11 cellular contexts compared by ENCODE assay signal in the genomic region with DNA sequence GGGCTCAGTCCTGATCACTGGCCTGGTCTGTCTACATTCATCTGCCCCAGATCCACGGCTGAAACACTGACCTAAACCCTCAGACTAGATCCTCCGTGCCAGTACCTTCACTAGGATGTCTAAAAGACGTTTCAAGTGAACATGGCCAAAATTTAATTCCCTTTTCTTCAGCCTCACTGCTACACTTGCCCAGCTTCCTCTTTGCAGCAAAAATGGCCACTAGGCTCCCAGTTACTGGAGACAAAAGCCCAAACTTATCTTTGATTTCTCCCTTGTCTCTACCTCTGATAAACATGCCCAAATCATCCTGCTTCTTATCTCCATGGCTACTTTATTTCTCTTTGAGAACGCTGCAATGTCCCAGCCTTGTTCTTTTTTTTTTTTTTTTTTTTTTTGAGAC. TPM values are rescaled to one million over a fixed set of nuclear protein-coding genes. Genes with fewer than 3 reads are reported as not detected.
A peak's percentile ranks its signal among the peaks of the same experiment; 100 is the strongest.
DNase-seq lines count a peak whose midpoint lies in the region; ATAC-seq, FAIRE-seq and TF ChIP-seq lines count a peak whose summit lies in the region.
"Had no signal": no experiment of that assay in that cellular context is flagged by ENCODE, and none has a peak within 500 bp of the region (broad histone marks: within the 10 kb centered on the region; RNA-seq: fewer than 3 reads in every experiment).

No MANE protein-coding gene starts in this region.

- H3K4me1 ChIP-seq in liver (ENCODE audit: control insufficient read depth in 4 of 4, insufficient read depth in 4 of 4, low read length in 3 of 4) = peaks cover 6 to 40% (median 20%) of the 10 kb centered on the region in 4 donors
- peaks cover 61% of the 10 kb centered on the region for H3K4me1 ChIP-seq in HepG2 (ENCODE audit: insufficient read depth, low read length)

- in situ Hi-C loops in HepG2 (cut with HindIII; ENCODE audit: extremely low pct_ligation_motif_present, low pct_unique_long_range_greater_than_20kb) = no loop called here

- CTCF ChIA-PET in HepG2 (lab: Yijun Ruan, JAX; ENCODE audit: low intra/inter-chr PET ratio, low total read pairs) = no interaction called here

- H3K36me3 Mint-ChIP-seq in activated T-helper 1 cell treated with anti-CD3 and anti-CD28 coated beads, Interleukin-12 subunit alpha, Interleukin-12 subunit beta, Interleukin-2, Interleukin-4 antibody, amounts not matched to agents 30 ng/mL and 10 ng/mL and 1 ng/mL, durations not matched to agents 14 hours and 24 hours and 36 hours (ENCODE audit: low read depth) = peaks cover 22% of the 10 kb centered on the region
- no peaks in the 10 kb centered on the region for H3K36me3 Mint-ChIP-seq in mesothelial cell of epicardium

- no TSS peak for BruUV-seq in HepG2 (replicated peaks; lab: Mats Ljungman, UMichigan)

- H3K4me2 ChIP-seq in HepG2 (ENCODE audit: low read depth, low read length) = no peak overlapping the region

- TF ChIP-seq RAD21 in liver (IDR thresholded peaks at IDR 0.05) (no peak), HepG2 (CRISPR knock-in tag; IDR thresholded peaks at IDR 0.05) (no peak)

- no peaks in the 10 kb centered on the region for H3K9me3 Mint-ChIP-seq in activated T-helper 1 cell treated with anti-CD3 and anti-CD28 coated beads, Interleukin-12 subunit alpha, Interleukin-12 subunit beta, Interleukin-2, Interleukin-4 antibody, amounts not matched to agents 30 ng/mL and 10 ng/mL and 1 ng/mL, durations not matched to agents 14 hours and 24 hours and 36 hours
- H3K9me3 Mint-ChIP-seq in mesothelial cell of epicardium = no peaks in the 10 kb centered on the region

- H4K20me1 ChIP-seq in HepG2 (ENCODE audit: insufficient read depth, low read length) = peaks cover 5% of the 10 kb centered on the region

- FAIRE-seq in HepG2 (lab: Jason Lieb, UNC) (no peak), urothelium cell line (lab: Jason Lieb, UNC) (no peak)
- FAIRE-seq: G401.6 had no signal

- H3K9ac ChIP-seq in liver (ENCODE audit: low read depth in 1 of 2, low read length in 2 of 2) (peak overlapping the region in 1 of 2 donors; percentile 52), HepG2 (ENCODE audit: insufficient read depth, low read depth, low read length) (no peak overlapping the region)

- TF ChIP-seq EP300 in HepG2 (IDR thresholded peaks at IDR 0.05; ENCODE audit: low read depth in 2 of 2, low read length in 2 of 2) = no peak
- no peak for TF ChIP-seq EP300 in HepG2 (CRISPR knock-in tag; IDR thresholded peaks at IDR 0.05; ENCODE audit: borderline replicate concordance)

- no peaks in the 10 kb centered on the region for H3K27me3 ChIP-seq in liver (ENCODE audit: control insufficient read depth in 4 of 4, insufficient read depth in 4 of 4, low read length in 3 of 4)
- peaks cover 1 to 2% of the 10 kb centered on the region in 2 experiments; a peak in 1 of 5 replicates for H3K27me3 ChIP-seq in HepG2 (ENCODE audit: control insufficient read depth in 1 of 2, insufficient read depth in 2 of 2, low read length in 2 of 2)
- H3K27me3 ChIP-seq in WERI-Rb-1 (ENCODE audit: insufficient read depth, low read depth, severe bottlenecking) = no peaks in the 10 kb centered on the region

- intact Hi-C loops in HepG2 (cut with micrococcal nuclease; ENCODE audit: unreplicated experiment) = no loop called here
- intact Hi-C loops in activated T-helper 1 cell treated with anti-CD3 and anti-CD28 coated beads, Interleukin-12 subunit alpha, Interleukin-12 subunit beta, Interleukin-2, Interleukin-4 antibody, amounts not matched to agents 30 ng/mL and 10 ng/mL and 1 ng/mL, durations not matched to agents 14 hours and 24 hours and 36 hours (cut with micrococcal nuclease) = loop anchor here (5.0 kb wide), 3 partner anchors 228 to 1048 kb away; a partner anchor contains a TSS

- H3K4me1 Mint-ChIP-seq in activated T-helper 1 cell treated with anti-CD3 and anti-CD28 coated beads, Interleukin-12 subunit alpha, Interleukin-12 subunit beta, Interleukin-2, Interleukin-4 antibody, amounts not matched to agents 30 ng/mL and 10 ng/mL and 1 ng/mL, durations not matched to agents 14 hours and 24 hours and 36 hours (ENCODE audit: low read depth) = peaks cover 49% of the 10 kb centered on the region
- H3K4me1 Mint-ChIP-seq in mesothelial cell of epicardium = peaks cover 40% of the 10 kb centered on the region

- no peak for TF ChIP-seq POLR2A in HepG2 (IDR thresholded peaks at IDR 0.05; ENCODE audit: insufficient read depth in 1 of 2, low read depth in 2 of 2, low read length in 2 of 2)

- POLR2A ChIA-PET in HepG2 (lab: Yijun Ruan, JAX) = interaction anchor here (3.4 kb wide), 1 partner anchor 11 kb away, joined by 60 read pairs; a partner anchor contains a TSS

- H3K27me3 Mint-ChIP-seq in activated T-helper 1 cell treated with anti-CD3 and anti-CD28 coated beads, Interleukin-12 subunit alpha, Interleukin-12 subunit beta, Interleukin-2, Interleukin-4 antibody, amounts not matched to agents 30 ng/mL and 10 ng/mL and 1 ng/mL, durations not matched to agents 14 hours and 24 hours and 36 hours (ENCODE audit: insufficient read depth) = no peaks in the 10 kb centered on the region
- H3K27me3 Mint-ChIP-seq in mesothelial cell of epicardium (ENCODE audit: low read depth) = peaks cover 53% of the 10 kb centered on the region

- H3K79me2 ChIP-seq in HepG2 (ENCODE audit: insufficient read depth, low read length) = peaks cover 29% of the 10 kb centered on the region

- no peak overlapping the region for H2AFZ ChIP-seq in HepG2 (ENCODE audit: low read length)

- ATAC-seq in HepG2 = no peak
- no peak for ATAC-seq in HG02759 (IDR thresholded peaks at IDR 0.05; ENCODE audit: unreplicated experiment)
- ATAC-seq in esophagus mucosa = no peak
- ATAC-seq: Panc1 had no signal

- H3K36me3 ChIP-seq in liver (ENCODE audit: control insufficient read depth in 4 of 4, insufficient read depth in 3 of 4, low read depth in 1 of 4, low read length in 3 of 4) (no peaks in the 10 kb centered on the region), HepG2 (replicated peaks in 1 of 2; ENCODE audit: control insufficient read depth in 1 of 2, insufficient read depth in 2 of 2, low read length in 2 of 2) (peaks cover 3 to 6% of the 10 kb centered on the region in 2 experiments; a peak in 1 of 5 replicates), WERI-Rb-1 (peaks cover 23% of the 10 kb centered on the region)
- H3K36me3 ChIP-seq: cardiac muscle cell had no signal

- peak overlapping the region; percentile 97 for H3K27ac Mint-ChIP-seq in activated T-helper 1 cell treated with anti-CD3 and anti-CD28 coated beads, Interleukin-12 subunit alpha, Interleukin-12 subunit beta, Interleukin-2, Interleukin-4 antibody, amounts not matched to agents 30 ng/mL and 10 ng/mL and 1 ng/mL, durations not matched to agents 14 hours and 24 hours and 36 hours
- H3K27ac Mint-ChIP-seq in mesothelial cell of epicardium = peak overlapping the region; percentile 99

- H3K4me3 Mint-ChIP-seq in activated T-helper 1 cell treated with anti-CD3 and anti-CD28 coated beads, Interleukin-12 subunit alpha, Interleukin-12 subunit beta, Interleukin-2, Interleukin-4 antibody, amounts not matched to agents 30 ng/mL and 10 ng/mL and 1 ng/mL, durations not matched to agents 14 hours and 24 hours and 36 hours = peak overlapping the region; percentile 96
- H3K4me3 Mint-ChIP-seq in mesothelial cell of epicardium = peak overlapping the region; percentile 85

- WGBS in liver = 73% methylated on average over 4 of the region's 4 CpGs
- 87% methylated on average over 4 of the region's 4 CpGs for WGBS in HepG2 (ENCODE audit: low lambda C conversion rate)

- no peak for TF ChIP-seq CTCF in liver (IDR thresholded peaks at IDR 0.05; ENCODE audit: low read depth, low read length, missing input control)
- TF ChIP-seq CTCF in HepG2 (CRISPR knock-in tag; IDR thresholded peaks at IDR 0.05) = no peak
- TF ChIP-seq CTCF in mesothelial cell of epicardium (IDR thresholded peaks at IDR 0.05; ENCODE audit: unreplicated experiment) = no peak
- TF ChIP-seq CTCF in WERI-Rb-1 (IDR thresholded peaks at IDR 0.05; ENCODE audit: low read depth, low read length) = no peak

- H3K9me3 ChIP-seq in liver (ENCODE audit: control insufficient read depth in 4 of 4, low read length in 3 of 4) (no peaks in the 10 kb centered on the region), HepG2 (ENCODE audit: low read length) (no peaks in the 10 kb centered on the region), WERI-Rb-1 (ENCODE audit: severe bottlenecking) (no peaks in the 10 kb centered on the region)

- H3K4me3 ChIP-seq in liver (ENCODE audit: low read depth in 1 of 3, low read length in 3 of 3) (peak overlapping the region in 1 of 3 donors; percentile 12), HepG2 (replicated peaks in 1 of 3; ENCODE audit: insufficient read depth in 1 of 3, low read depth in 2 of 3, low read length in 3 of 3) (no peak overlapping the region), WERI-Rb-1 (ENCODE audit: low read depth, low read length) (no peak overlapping the region)
- H3K4me3 ChIP-seq: cardiac muscle cell had no signal

- DNase-seq in HepG2 (ENCODE audit: low spot score) (no peak), mesothelial cell of epicardium (ENCODE audit: low spot score in 2 of 2, unreplicated experiment in 2 of 2) (no peak), urothelium cell line (ENCODE audit: low spot score) (no peak), WERI-Rb-1 (no peak)
- no peak for DNase-seq in activated T-helper 1 cell treated with anti-CD3 and anti-CD28 coated beads, Interleukin-12 subunit alpha, Interleukin-12 subunit beta, Interleukin-2, Interleukin-4 antibody, amounts not matched to agents 30 ng/mL and 10 ng/mL and 1 ng/mL, durations not matched to agents 14 hours and 24 hours and 36 hours (ENCODE audit: low spot score)

- H3K27ac ChIP-seq in liver (ENCODE audit: low read depth in 1 of 2, low read length in 2 of 2) (peak overlapping the region; percentile 92 to 99), HepG2 (ENCODE audit: extremely low read length, insufficient read depth, low read length) (no peak overlapping the region), WERI-Rb-1 (no peak overlapping the region)
- H3K27ac ChIP-seq: cardiac muscle cell had no signal

RNA-seq across cellular contexts. Expression of a gene that starts 1.6 kb away (rescaled TPM):
- total RNA-seq in liver (10 to 100 TPM; 12.2 to 13.2 TPM), HepG2 (2016; rRNA removed; fragmentation: Illumina TruSeq; extraction: Trizol) (7.7 and 10.2 TPM in 2 replicates), mesothelial cell of epicardium (13.7 to 15.4 TPM (median 14.3 TPM) in 3 replicates), esophagus mucosa (13.6 TPM)
- polyA plus RNA-seq in liver (10 to 100 TPM in 1 of 2 donors, 1 to 10 TPM in 1; 6.5 to 10.3 TPM), HepG2 (2011; rRNA removed) (27.5 and 28.6 TPM in 2 replicates)
- total RNA-seq in HepG2 (2016; cell fraction: cytosol; rRNA removed; fragmentation: Illumina TruSeq; extraction: Trizol; ENCODE audit: low read depth) = 2.7 TPM in 2 replicates
- 7.2 and 11.0 TPM in 2 replicates for total RNA-seq in HepG2 (2016; cell fraction: insoluble cytoplasmic fraction; rRNA removed; fragmentation: Illumina TruSeq; extraction: Trizol)
- 5.2 and 5.8 TPM in 2 replicates for total RNA-seq in HepG2 (2016; cell fraction: membrane; rRNA removed; fragmentation: Illumina TruSeq; extraction: Trizol)
- 13.0 and 14.3 TPM in 2 replicates for total RNA-seq in HepG2 (2016; cell fraction: nucleus; rRNA removed; fragmentation: Illumina TruSeq; extraction: Trizol)
- 23.8 and 31.2 TPM in 2 replicates for polyA plus RNA-seq in HepG2 (2011; cell fraction: cytosol; rRNA removed)
- polyA plus RNA-seq in HepG2 (2011; cell fraction: nucleus; rRNA removed) = 38.6 and 41.6 TPM in 2 replicates
- 11.2 and 17.2 TPM in 2 replicates for polyA plus RNA-seq in HepG2 (2012)
- 2.5 and 2.6 TPM in 2 replicates for polyA plus RNA-seq in HepG2 (2016; cell fraction: cytosol; fragmentation: Illumina TruSeq; extraction: Trizol; ENCODE audit: low read depth)
- polyA plus RNA-seq in HepG2 (2016; cell fraction: insoluble cytoplasmic fraction; fragmentation: Illumina TruSeq; extraction: Trizol; ENCODE audit: low read depth) = 7.5 and 8.1 TPM in 2 replicates
- 3.3 TPM in 2 replicates for polyA plus RNA-seq in HepG2 (2016; cell fraction: membrane; fragmentation: Illumina TruSeq; extraction: Trizol; ENCODE audit: low read depth)
- polyA plus RNA-seq in HepG2 (2016; cell fraction: nucleus; fragmentation: Illumina TruSeq; extraction: Trizol; ENCODE audit: insufficient read depth, low read depth) = 32.3 and 32.6 TPM in 2 replicates
- 14.7 and 35.5 TPM in 2 replicates for polyA minus RNA-seq in HepG2 (2011; rRNA and poly(A)+ RNA removed; ENCODE audit: low replicate concordance)
- 4.9 and 5.4 TPM in 2 replicates for polyA minus RNA-seq in HepG2 (2011; cell fraction: cytosol; rRNA and poly(A)+ RNA removed)
- 9.9 and 10.0 TPM in 2 replicates for polyA minus RNA-seq in HepG2 (2011; cell fraction: nucleus; rRNA and poly(A)+ RNA removed)
- 57.6 and 60.3 TPM in 2 replicates for total RNA-seq in activated T-helper 1 cell treated with anti-CD3 and anti-CD28 coated beads, Interleukin-12 subunit alpha, Interleukin-12 subunit beta, Interleukin-2, Interleukin-4 antibody, amounts not matched to agents 30 ng/mL and 10 ng/mL and 1 ng/mL, durations not matched to agents 14 hours and 24 hours and 36 hours

RNA-seq across cellular contexts. Expression of a gene that starts 6.5 kb away (rescaled TPM):
- total RNA-seq in liver (under 1 TPM; 0.09 to 0.75 TPM), HepG2 (2016; rRNA removed; fragmentation: Illumina TruSeq; extraction: Trizol) (0.49 and 0.60 TPM in 2 replicates), mesothelial cell of epicardium (0.54 to 1.00 TPM (median 0.83 TPM) in 3 replicates), esophagus mucosa (0.64 TPM)
- polyA plus RNA-seq in liver (under 1 TPM; 0.23 to 0.31 TPM), HepG2 (2011; rRNA removed) (0.74 and 1.8 TPM in 2 replicates)
- total RNA-seq in HepG2 (2016; cell fraction: cytosol; rRNA removed; fragmentation: Illumina TruSeq; extraction: Trizol; ENCODE audit: low read depth) = 0.40 and 0.53 TPM in 2 replicates
- total RNA-seq in HepG2 (2016; cell fraction: insoluble cytoplasmic fraction; rRNA removed; fragmentation: Illumina TruSeq; extraction: Trizol) = 0.33 and 0.56 TPM in 2 replicates
- 0.15 and 0.52 TPM in 2 replicates for total RNA-seq in HepG2 (2016; cell fraction: membrane; rRNA removed; fragmentation: Illumina TruSeq; extraction: Trizol)
- total RNA-seq in HepG2 (2016; cell fraction: nucleus; rRNA removed; fragmentation: Illumina TruSeq; extraction: Trizol) = 0.44 and 1.2 TPM in 2 replicates
- polyA plus RNA-seq in HepG2 (2011; cell fraction: cytosol; rRNA removed) = 0.30 and 0.62 TPM in 2 replicates
- polyA plus RNA-seq in HepG2 (2011; cell fraction: nucleus; rRNA removed) = 6.6 and 8.0 TPM in 2 replicates
- 0.51 and 1.8 TPM in 2 replicates for polyA plus RNA-seq in HepG2 (2012)
- 0.24 and 0.28 TPM in 2 replicates for polyA plus RNA-seq in HepG2 (2016; cell fraction: cytosol; fragmentation: Illumina TruSeq; extraction: Trizol; ENCODE audit: low read depth)
- not detected in 2 replicates for polyA plus RNA-seq in HepG2 (2016; cell fraction: insoluble cytoplasmic fraction; fragmentation: Illumina TruSeq; extraction: Trizol; ENCODE audit: low read depth)
- 0.17 and 0.38 TPM in 2 replicates for polyA plus RNA-seq in HepG2 (2016; cell fraction: membrane; fragmentation: Illumina TruSeq; extraction: Trizol; ENCODE audit: low read depth)
- polyA plus RNA-seq in HepG2 (2016; cell fraction: nucleus; fragmentation: Illumina TruSeq; extraction: Trizol; ENCODE audit: insufficient read depth, low read depth) = 1.5 and 2.3 TPM in 2 replicates
- 0.54 and 0.56 TPM in 2 replicates for polyA minus RNA-seq in HepG2 (2011; rRNA and poly(A)+ RNA removed; ENCODE audit: low replicate concordance)
- polyA minus RNA-seq in HepG2 (2011; cell fraction: cytosol; rRNA and poly(A)+ RNA removed) = not detected in 2 replicates
- 0.50 and 0.52 TPM in 2 replicates for polyA minus RNA-seq in HepG2 (2011; cell fraction: nucleus; rRNA and poly(A)+ RNA removed)
- total RNA-seq in activated T-helper 1 cell treated with anti-CD3 and anti-CD28 coated beads, Interleukin-12 subunit alpha, Interleukin-12 subunit beta, Interleukin-2, Interleukin-4 antibody, amounts not matched to agents 30 ng/mL and 10 ng/mL and 1 ng/mL, durations not matched to agents 14 hours and 24 hours and 36 hours = 1.5 and 1.7 TPM in 2 replicates

RNA-seq across cellular contexts. Expression of a gene that starts 11.0 kb away (rescaled TPM):
- total RNA-seq in liver = 10 to 100 TPM; 12.7 to 14.3 TPM
- 10 to 100 TPM; 29.0 to 37.7 TPM for polyA plus RNA-seq in liver
- 35.9 and 36.7 TPM in 2 replicates for total RNA-seq in HepG2 (2016; rRNA removed; fragmentation: Illumina TruSeq; extraction: Trizol)
- total RNA-seq in HepG2 (2016; cell fraction: cytosol; rRNA removed; fragmentation: Illumina TruSeq; extraction: Trizol; ENCODE audit: low read depth) = 71.2 and 71.5 TPM in 2 replicates
- 33.2 and 36.7 TPM in 2 replicates for total RNA-seq in HepG2 (2016; cell fraction: insoluble cytoplasmic fraction; rRNA removed; fragmentation: Illumina TruSeq; extraction: Trizol)
- 83.6 and 94.5 TPM in 2 replicates for total RNA-seq in HepG2 (2016; cell fraction: membrane; rRNA removed; fragmentation: Illumina TruSeq; extraction: Trizol)
- 16.6 and 17.7 TPM in 2 replicates for total RNA-seq in HepG2 (2016; cell fraction: nucleus; rRNA removed; fragmentation: Illumina TruSeq; extraction: Trizol)
- polyA plus RNA-seq in HepG2 (2011; rRNA removed) = 38.5 and 39.1 TPM in 2 replicates
- polyA plus RNA-seq in HepG2 (2011; cell fraction: cytosol; rRNA removed) = 42.4 and 45.2 TPM in 2 replicates
- 12.4 and 16.2 TPM in 2 replicates for polyA plus RNA-seq in HepG2 (2011; cell fraction: nucleus; rRNA removed)
- polyA plus RNA-seq in HepG2 (2012) = 15.6 and 21.1 TPM in 2 replicates
- 124 and 125 TPM in 2 replicates for polyA plus RNA-seq in HepG2 (2016; cell fraction: cytosol; fragmentation: Illumina TruSeq; extraction: Trizol; ENCODE audit: low read depth)
- polyA plus RNA-seq in HepG2 (2016; cell fraction: insoluble cytoplasmic fraction; fragmentation: Illumina TruSeq; extraction: Trizol; ENCODE audit: low read depth) = 51.0 and 54.1 TPM in 2 replicates
- polyA plus RNA-seq in HepG2 (2016; cell fraction: membrane; fragmentation: Illumina TruSeq; extraction: Trizol; ENCODE audit: low read depth) = 95.2 and 102 TPM in 2 replicates
- polyA plus RNA-seq in HepG2 (2016; cell fraction: nucleus; fragmentation: Illumina TruSeq; extraction: Trizol; ENCODE audit: insufficient read depth, low read depth) = 42.2 and 43.7 TPM in 2 replicates
- 25.7 and 41.9 TPM in 2 replicates for polyA minus RNA-seq in HepG2 (2011; rRNA and poly(A)+ RNA removed; ENCODE audit: low replicate concordance)
- polyA minus RNA-seq in HepG2 (2011; cell fraction: cytosol; rRNA and poly(A)+ RNA removed) = 7.9 and 8.1 TPM in 2 replicates
- polyA minus RNA-seq in HepG2 (2011; cell fraction: nucleus; rRNA and poly(A)+ RNA removed) = 5.0 and 5.5 TPM in 2 replicates
- total RNA-seq in activated T-helper 1 cell treated with anti-CD3 and anti-CD28 coated beads, Interleukin-12 subunit alpha, Interleukin-12 subunit beta, Interleukin-2, Interleukin-4 antibody, amounts not matched to agents 30 ng/mL and 10 ng/mL and 1 ng/mL, durations not matched to agents 14 hours and 24 hours and 36 hours = 27.9 and 29.9 TPM in 2 replicates
- total RNA-seq in mesothelial cell of epicardium = 19.8 to 23.3 TPM (median 20.3 TPM) in 3 replicates
- total RNA-seq in esophagus mucosa = 12.2 TPM

RNA-seq across cellular contexts. Expression of a gene that starts 11.6 kb away (rescaled TPM):
- total RNA-seq in liver = 10 to 100 TPM; 11.3 to 17.3 TPM
- polyA plus RNA-seq in liver = 10 to 100 TPM; 11.4 to 16.6 TPM
- total RNA-seq in HepG2 (2016; rRNA removed; fragmentation: Illumina TruSeq; extraction: Trizol) = 25.3 and 30.6 TPM in 2 replicates
- total RNA-seq in HepG2 (2016; cell fraction: cytosol; rRNA removed; fragmentation: Illumina TruSeq; extraction: Trizol; ENCODE audit: low read depth) = 8.8 and 10.0 TPM in 2 replicates
- total RNA-seq in HepG2 (2016; cell fraction: insoluble cytoplasmic fraction; rRNA removed; fragmentation: Illumina TruSeq; extraction: Trizol) = 30.7 and 30.9 TPM in 2 replicates
- 12.0 and 12.5 TPM in 2 replicates for total RNA-seq in HepG2 (2016; cell fraction: membrane; rRNA removed; fragmentation: Illumina TruSeq; extraction: Trizol)
- total RNA-seq in HepG2 (2016; cell fraction: nucleus; rRNA removed; fragmentation: Illumina TruSeq; extraction: Trizol) = 18.9 and 19.6 TPM in 2 replicates
- 51.4 and 52.7 TPM in 2 replicates for polyA plus RNA-seq in HepG2 (2011; rRNA removed)
- 34.7 and 41.4 TPM in 2 replicates for polyA plus RNA-seq in HepG2 (2011; cell fraction: cytosol; rRNA removed)
- polyA plus RNA-seq in HepG2 (2011; cell fraction: nucleus; rRNA removed) = 127 and 140 TPM in 2 replicates
- polyA plus RNA-seq in HepG2 (2012) = 13.7 and 18.3 TPM in 2 replicates
- polyA plus RNA-seq in HepG2 (2016; cell fraction: cytosol; fragmentation: Illumina TruSeq; extraction: Trizol; ENCODE audit: low read depth) = 5.2 and 6.1 TPM in 2 replicates
- polyA plus RNA-seq in HepG2 (2016; cell fraction: insoluble cytoplasmic fraction; fragmentation: Illumina TruSeq; extraction: Trizol; ENCODE audit: low read depth) = 22.7 and 25.4 TPM in 2 replicates
- polyA plus RNA-seq in HepG2 (2016; cell fraction: membrane; fragmentation: Illumina TruSeq; extraction: Trizol; ENCODE audit: low read depth) = 7.5 and 10.8 TPM in 2 replicates
- 37.1 and 38.0 TPM in 2 replicates for polyA plus RNA-seq in HepG2 (2016; cell fraction: nucleus; fragmentation: Illumina TruSeq; extraction: Trizol; ENCODE audit: insufficient read depth, low read depth)
- polyA minus RNA-seq in HepG2 (2011; rRNA and poly(A)+ RNA removed; ENCODE audit: low replicate concordance) = 32.6 and 44.8 TPM in 2 replicates
- polyA minus RNA-seq in HepG2 (2011; cell fraction: cytosol; rRNA and poly(A)+ RNA removed) = 11.1 and 13.9 TPM in 2 replicates
- 21.0 and 32.1 TPM in 2 replicates for polyA minus RNA-seq in HepG2 (2011; cell fraction: nucleus; rRNA and poly(A)+ RNA removed)
- total RNA-seq in activated T-helper 1 cell treated with anti-CD3 and anti-CD28 coated beads, Interleukin-12 subunit alpha, Interleukin-12 subunit beta, Interleukin-2, Interleukin-4 antibody, amounts not matched to agents 30 ng/mL and 10 ng/mL and 1 ng/mL, durations not matched to agents 14 hours and 24 hours and 36 hours = 43.7 and 46.6 TPM in 2 replicates
- total RNA-seq in mesothelial cell of epicardium = 19.9 to 23.4 TPM (median 23.3 TPM) in 3 replicates
- total RNA-seq in esophagus mucosa = 11.0 TPM

RNA-seq across cellular contexts. Expression of a gene that starts 11.7 kb away (rescaled TPM):
- 10 to 100 TPM; 12.3 to 16.0 TPM for total RNA-seq in liver
- 10 to 100 TPM; 28.2 TPM for polyA plus RNA-seq in liver
- total RNA-seq in HepG2 (2016; rRNA removed; fragmentation: Illumina TruSeq; extraction: Trizol) = 9.1 and 17.2 TPM in 2 replicates
- total RNA-seq in HepG2 (2016; cell fraction: cytosol; rRNA removed; fragmentation: Illumina TruSeq; extraction: Trizol; ENCODE audit: low read depth) = 6.8 and 7.1 TPM in 2 replicates
- 10.9 and 17.6 TPM in 2 replicates for total RNA-seq in HepG2 (2016; cell fraction: insoluble cytoplasmic fraction; rRNA removed; fragmentation: Illumina TruSeq; extraction: Trizol)
- 8.0 and 11.0 TPM in 2 replicates for total RNA-seq in HepG2 (2016; cell fraction: membrane; rRNA removed; fragmentation: Illumina TruSeq; extraction: Trizol)
- total RNA-seq in HepG2 (2016; cell fraction: nucleus; rRNA removed; fragmentation: Illumina TruSeq; extraction: Trizol) = 14.5 and 17.6 TPM in 2 replicates
- 11.1 and 13.0 TPM in 2 replicates for polyA plus RNA-seq in HepG2 (2011; rRNA removed)
- 12.5 and 18.2 TPM in 2 replicates for polyA plus RNA-seq in HepG2 (2011; cell fraction: cytosol; rRNA removed)
- 19.9 and 20.1 TPM in 2 replicates for polyA plus RNA-seq in HepG2 (2011; cell fraction: nucleus; rRNA removed)
- polyA plus RNA-seq in HepG2 (2012) = 5.5 and 7.1 TPM in 2 replicates
- polyA plus RNA-seq in HepG2 (2016; cell fraction: cytosol; fragmentation: Illumina TruSeq; extraction: Trizol; ENCODE audit: low read depth) = 4.0 and 5.4 TPM in 2 replicates
- polyA plus RNA-seq in HepG2 (2016; cell fraction: insoluble cytoplasmic fraction; fragmentation: Illumina TruSeq; extraction: Trizol; ENCODE audit: low read depth) = 7.6 and 9.4 TPM in 2 replicates
- 5.1 and 6.2 TPM in 2 replicates for polyA plus RNA-seq in HepG2 (2016; cell fraction: membrane; fragmentation: Illumina TruSeq; extraction: Trizol; ENCODE audit: low read depth)
- polyA plus RNA-seq in HepG2 (2016; cell fraction: nucleus; fragmentation: Illumina TruSeq; extraction: Trizol; ENCODE audit: insufficient read depth, low read depth) = 21.6 and 22.2 TPM in 2 replicates
- polyA minus RNA-seq in HepG2 (2011; rRNA and poly(A)+ RNA removed; ENCODE audit: low replicate concordance) = 25.5 and 51.4 TPM in 2 replicates
- polyA minus RNA-seq in HepG2 (2011; cell fraction: cytosol; rRNA and poly(A)+ RNA removed) = 3.2 and 4.9 TPM in 2 replicates
- polyA minus RNA-seq in HepG2 (2011; cell fraction: nucleus; rRNA and poly(A)+ RNA removed) = 8.7 and 11.7 TPM in 2 replicates
- 30.0 and 35.9 TPM in 2 replicates for total RNA-seq in activated T-helper 1 cell treated with anti-CD3 and anti-CD28 coated beads, Interleukin-12 subunit alpha, Interleukin-12 subunit beta, Interleukin-2, Interleukin-4 antibody, amounts not matched to agents 30 ng/mL and 10 ng/mL and 1 ng/mL, durations not matched to agents 14 hours and 24 hours and 36 hours
- 12.9 to 13.6 TPM (median 13.1 TPM) in 3 replicates for total RNA-seq in mesothelial cell of epicardium
- total RNA-seq in esophagus mucosa = 15.5 TPM

Comparison
In these comparisons a context has a peak if more than half of its experiments do, and no peak if none do; other contexts are left out.
1. H3K27ac ChIP-seq: peak in liver (2 of 2); none in HepG2 (single experiment) and WERI-Rb-1 (single experiment).